Comparison of ENCODE assay signal across 27 cellular contexts in the genomic region with DNA sequence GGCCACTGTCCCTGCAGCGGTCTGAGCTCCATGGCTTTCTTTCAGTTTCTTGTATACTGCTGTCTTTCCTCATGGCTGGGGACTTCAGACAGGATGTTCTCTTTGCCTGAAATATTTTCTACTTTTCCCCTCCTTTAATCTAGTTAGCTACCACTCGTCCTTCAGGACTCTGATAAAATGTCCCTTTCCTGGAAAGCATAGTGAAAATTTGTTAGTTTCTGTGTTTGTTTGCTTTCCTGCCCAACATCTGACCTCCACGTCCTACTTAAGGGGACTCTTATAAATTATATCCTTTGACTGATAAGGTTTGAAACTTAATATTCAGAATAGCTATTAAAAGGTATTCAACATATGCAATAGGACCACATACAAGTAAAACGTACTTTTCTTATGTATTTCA. TPM values are rescaled to one million over a fixed set of nuclear protein-coding genes. Genes with fewer than 3 reads are reported as not detected.
"Had no signal": no experiment of that assay in that cellular context is flagged by ENCODE, and none has a peak within 500 bp of the region (broad histone marks: within the 10 kb centered on the region; RNA-seq: fewer than 3 reads in every experiment).

No MANE protein-coding gene starts in this region.

- H3K27me3 ChIP-seq: esophagus muscularis mucosa, foreskin keratinocyte, gastroesophageal sphincter, hepatocyte, left lung, ovary, tibial nerve, upper lobe of left lung, uterus had no signal

- ATAC-seq: foreskin keratinocyte; gastroesophageal sphincter; heart left ventricle; left cardiac atrium; left lung; naive thymus-derived CD4-positive, alpha-beta T cell; psoas muscle; right cardiac atrium; stimulated activated naive B cell treated with anti-CD40 and anti-IgM and Interleukin-4, amounts not matched to agents 10 μg/mL and 1 μg/mL and 100 μg/mL, for 72 hours had no signal

- DNase-seq: cortex of kidney; dorsolateral prefrontal cortex; effector CD4-positive, alpha-beta T cell; foreskin keratinocyte; heart left ventricle; left cardiac atrium; left lung; mammary epithelial cell; mesendoderm; midbrain; naive thymus-derived CD4-positive, alpha-beta T cell; occipital lobe; ovary; posterior cingulate gyrus; psoas muscle; right cardiac atrium; spleen; stimulated activated CD4-positive, alpha-beta T cell treated with anti-CD3 and anti-CD28 coated beads, Interleukin-4, amount 100 ng/mL, for 4 hours; stimulated activated naive B cell treated with anti-CD40 and anti-IgM and Interleukin-4, amounts not matched to agents 10 μg/mL and 1 μg/mL and 100 μg/mL, for 72 hours; upper lobe of left lung; uterus had no signal

- H3K27ac ChIP-seq: dorsolateral prefrontal cortex, esophagus muscularis mucosa, foreskin keratinocyte, gastroesophageal sphincter, heart left ventricle, hepatocyte, left lung, ovary, psoas muscle, skin epidermis, spleen, thoracic aorta, tibial nerve, upper lobe of left lung, uterus had no signal

- H3K79me2 ChIP-seq: hepatocyte had no signal

- H3K9me3 ChIP-seq: esophagus muscularis mucosa, gastroesophageal sphincter, heart left ventricle, left lung, ovary, psoas muscle, spleen, thoracic aorta, tibial nerve, upper lobe of left lung, uterus had no signal

- H3K4me3 ChIP-seq: dorsolateral prefrontal cortex, esophagus muscularis mucosa, gastroesophageal sphincter, heart left ventricle, hepatocyte, left lung, ovary, psoas muscle, skin epidermis, spleen, thoracic aorta, tibial nerve, upper lobe of left lung, uterus had no signal

- H3K36me3 ChIP-seq: esophagus muscularis mucosa, gastroesophageal sphincter, heart left ventricle, left lung, ovary, spleen, thoracic aorta, tibial nerve, upper lobe of left lung, uterus had no signal

- H3K4me2 ChIP-seq: hepatocyte had no signal

- H3K4me1 ChIP-seq: esophagus muscularis mucosa, psoas muscle, tibial nerve, upper lobe of left lung, uterus had no signal

- H2AFZ ChIP-seq: hepatocyte had no signal

RNA-seq across cellular contexts. Expression of a gene that starts 48.8 kb away (rescaled TPM):
- polyA plus RNA-seq: naive thymus-derived CD4-positive, alpha-beta T cell had no signal
